In the genomic region with DNA sequence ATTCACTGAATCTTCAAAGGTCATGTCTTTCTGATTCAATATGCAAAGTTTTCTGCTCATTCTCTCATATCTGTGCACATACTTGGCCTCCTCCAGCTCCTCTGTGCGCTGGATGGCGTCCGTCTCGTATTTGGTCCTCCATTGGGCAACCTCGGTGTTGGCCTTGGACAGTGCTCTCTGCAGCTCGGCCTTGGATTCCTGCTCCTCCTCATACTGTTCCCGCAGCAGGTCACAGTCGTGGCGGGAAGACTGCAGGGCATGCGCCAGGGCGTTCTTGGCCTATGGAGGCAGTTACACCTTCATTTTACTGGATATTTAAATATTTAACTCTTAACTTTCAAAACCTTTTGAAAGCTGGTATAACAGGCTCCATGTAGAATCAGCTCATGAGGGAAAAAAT, we compare ENCODE assay signal across 10 cellular contexts. TPM values are rescaled to one million over a fixed set of nuclear protein-coding genes. Genes with fewer than 3 reads are reported as not detected.
"Had no signal": no experiment of that assay in that cellular context is flagged by ENCODE, and none has a peak within 500 bp of the region (broad histone marks: within the 10 kb centered on the region; RNA-seq: fewer than 3 reads in every experiment).

No MANE protein-coding gene starts in this region.

- H2AFZ ChIP-seq: GM23338 had no signal

- H3K4me2 ChIP-seq: GM23338 had no signal

- H3K4me1 ChIP-seq: HAP-1 had no signal

- H3K9me3 Mint-ChIP-seq: GM23338 had no signal

- H3K4me1 Mint-ChIP-seq: GM23338 had no signal

- H3K36me3 ChIP-seq: HAP-1 had no signal

- H3K27ac ChIP-seq: HL-60 had no signal

- H3K27ac Mint-ChIP-seq: GM23338, HFFc6 had no signal

- H3K4me3 ChIP-seq: GM23338, HAP-1, K562 had no signal

- ATAC-seq: GM23338, HCT116, K562 had no signal

- H3K4me3 Mint-ChIP-seq: GM23338, HFFc6 had no signal

- FAIRE-seq: K562 had no signal

- H3K9me3 ChIP-seq: HAP-1 had no signal

- DNase-seq: H7, HFFc6, IMR-90 had no signal

RNA-seq across cellular contexts. Expression of a gene that starts 8.2 kb away (rescaled TPM):
- total RNA-seq: GM23338, H4, H7, HFFc6, HT1080, IMR-90, K562 had no signal
- polyA plus RNA-seq: GM23338, IMR-90, K562 had no signal

RNA-seq across cellular contexts. Expression of a gene that starts 22.9 kb away (rescaled TPM):
- total RNA-seq: H4, HT1080, IMR-90, K562 had no signal
- polyA plus RNA-seq: IMR-90, K562 had no signal

RNA-seq across cellular contexts. Expression of a gene that starts 57.2 kb away (rescaled TPM):
- total RNA-seq: GM23338, H4, H7, HFFc6, HT1080, IMR-90, K562 had no signal
- polyA plus RNA-seq: GM23338, IMR-90, K562 had no signal
